ENCODE assay signal across 21 cellular contexts in genomic region chr5:59241119-59241518, GRCh38.
"Had no signal": no experiment of that assay in that cellular context is flagged by ENCODE, and none has a peak within 500 bp of the region (broad histone marks: within the 10 kb centered on the region; RNA-seq: fewer than 3 reads in every experiment).

No MANE protein-coding gene starts in this region.

- H3K4me3 ChIP-seq: breast epithelium, colonic mucosa, esophagus muscularis mucosa, ovary, skin epidermis, tibial nerve had no signal

- H3K36me3 ChIP-seq: breast epithelium, colonic mucosa, esophagus muscularis mucosa, ovary, tibial nerve had no signal

- ATAC-seq: activated T-cell treated with anti-CD3 and anti-CD28 coated beads, Interleukin-2, amount 50 U/mL, for 72 hours; left ventricle myocardium superior; natural killer cell treated with Interleukin-12 subunit alpha and Interleukin-12 subunit beta and Interleukin-15 and Interleukin-18, amount 100 ng/mL, for 72 hours; right cardiac atrium had no signal

- H3K4me1 ChIP-seq: breast epithelium had no signal

- H3K9me3 ChIP-seq: breast epithelium, colonic mucosa, esophagus muscularis mucosa, ovary, tibial nerve had no signal

- FAIRE-seq: frontal cortex, urothelium cell line had no signal

- DNase-seq: activated CD4-positive, alpha-beta memory T cell treated with anti-CD3 and anti-CD28 coated beads, Interleukin-2, amount 10 ng/mL, durations not matched to agents 7 days and 5 days; activated CD4-positive, alpha-beta T cell treated with anti-CD3 and anti-CD28 coated beads, Interleukin-2, amount 10 ng/mL, durations not matched to agents 24 days and 14 days; activated effector memory CD4-positive, alpha-beta T cell treated with Interleukin-2 at 50 U/mL for 16 hours; activated naive CD4-positive, alpha-beta T cell treated with anti-CD3 and anti-CD28 coated beads for 36 hours; activated naive CD8-positive, alpha-beta T cell treated with anti-CD3 and anti-CD28 coated beads, Interleukin-2, amount 10 ng/mL, durations not matched to agents 7 days and 5 days; activated T-cell treated with anti-CD3 and anti-CD28 coated beads, Interleukin-2, amount 50 U/mL, for 72 hours; amniotic stem cell; colonic mucosa; left ventricle myocardium superior; mammary epithelial cell; midbrain; ovary; stimulated activated CD4-positive, alpha-beta T cell treated with anti-CD3 and anti-CD28 coated beads, Interleukin-1b, Interleukin-23, amount 100 ng/mL, for 48 hours had no signal

- H3K27ac ChIP-seq: breast epithelium, colonic mucosa, esophagus muscularis mucosa, ovary, skin epidermis, tibial nerve had no signal

- H3K27me3 ChIP-seq: breast epithelium, colonic mucosa, esophagus muscularis mucosa, ovary, tibial nerve had no signal
